In genomic region chr2:171149539-171149938, GRCh38 we compare ENCODE assay signal across 17 cellular contexts. TPM values are rescaled to one million over a fixed set of nuclear protein-coding genes. Genes with fewer than 3 reads are reported as not detected.
DNase-seq lines count a peak whose midpoint lies in the region; ATAC-seq and TF ChIP-seq lines count a peak whose summit lies in the region.
"Had no signal": no experiment of that assay in that cellular context is flagged by ENCODE, and none has a peak within 500 bp of the region (broad histone marks: within the 10 kb centered on the region; RNA-seq: fewer than 3 reads in every experiment).

No MANE protein-coding gene starts in this region.

- peaks cover 59% of the 10 kb centered on the region for H3K4me1 Mint-ChIP-seq in CD14-positive monocyte
- peaks cover 66% of the 10 kb centered on the region for H3K4me1 Mint-ChIP-seq in T-helper 17 cell
- H3K4me1 Mint-ChIP-seq in memory B cell = peaks cover 60% of the 10 kb centered on the region
- H3K4me1 Mint-ChIP-seq in stimulated activated naive B cell treated with anti-CD40 and anti-IgM and Interleukin-4, amounts not matched to agents 10 μg/mL and 1 μg/mL and 100 μg/mL, for 72 hours = peaks cover 42 to 85% of the 10 kb centered on the region in 2 donors

- H3K27ac Mint-ChIP-seq in CD14-positive monocyte (peak overlapping the region in 4 of 7 donors; percentile 12 to 85 (median 31)), T-helper 17 cell (peak overlapping the region; percentile 90), memory B cell (peak overlapping the region; percentile 7)
- peak overlapping the region; percentile 85 for H3K27ac Mint-ChIP-seq in stimulated activated naive B cell treated with anti-CD40 and anti-IgM and Interleukin-4, amounts not matched to agents 10 μg/mL and 1 μg/mL and 100 μg/mL, for 72 hours
- H3K27ac Mint-ChIP-seq: GM23338 had no signal

- no peak for TF ChIP-seq CTCF in CD14-positive monocyte (IDR thresholded peaks at IDR 0.05)

- intact Hi-C loops in CD14-positive monocyte (cut with micrococcal nuclease) = no loop called here

- H3K4me3 Mint-ChIP-seq in CD14-positive monocyte (no peak overlapping the region), T-helper 17 cell (peak overlapping the region; percentile 42), memory B cell (no peak overlapping the region)
- no peak overlapping the region for H3K4me3 Mint-ChIP-seq in stimulated activated naive B cell treated with anti-CD40 and anti-IgM and Interleukin-4, amounts not matched to agents 10 μg/mL and 1 μg/mL and 100 μg/mL, for 72 hours
- H3K4me3 Mint-ChIP-seq: GM23338 had no signal

- peaks cover 0 to 3% of the 10 kb centered on the region in 2 donors for H3K36me3 Mint-ChIP-seq in CD14-positive monocyte
- no peaks in the 10 kb centered on the region for H3K36me3 Mint-ChIP-seq in T-helper 17 cell (ENCODE audit: low read depth)
- peaks cover 7% of the 10 kb centered on the region for H3K36me3 Mint-ChIP-seq in memory B cell
- H3K36me3 Mint-ChIP-seq in stimulated activated naive B cell treated with anti-CD40 and anti-IgM and Interleukin-4, amounts not matched to agents 10 μg/mL and 1 μg/mL and 100 μg/mL, for 72 hours = peaks cover 16 to 25% of the 10 kb centered on the region in 2 donors
- H3K36me3 Mint-ChIP-seq: IgD-negative memory B cell had no signal

- no peaks in the 10 kb centered on the region for H3K9me3 ChIP-seq in T-helper 17 cell (ENCODE audit: control insufficient read depth, low read length, poor library complexity, severe bottlenecking)
- H3K9me3 ChIP-seq: HAP-1, Peyer's patch had no signal

- ATAC-seq in T-helper 17 cell = no peak
- ATAC-seq in memory B cell (ENCODE audit: low read depth) = no peak
- no peak for ATAC-seq in stimulated activated naive B cell treated with anti-CD40 and anti-IgM and Interleukin-4, amounts not matched to agents 10 μg/mL and 1 μg/mL and 100 μg/mL, for 72 hours (replicated peaks)
- ATAC-seq: GM23338, SK-N-SH treated with all-trans-retinoic acid at 6 μM for 48 hours had no signal

- H3K9me3 Mint-ChIP-seq in CD14-positive monocyte (no peaks in the 10 kb centered on the region), memory B cell (no peaks in the 10 kb centered on the region)
- peaks cover 0 to 5% of the 10 kb centered on the region in 2 donors for H3K9me3 Mint-ChIP-seq in stimulated activated naive B cell treated with anti-CD40 and anti-IgM and Interleukin-4, amounts not matched to agents 10 μg/mL and 1 μg/mL and 100 μg/mL, for 72 hours
- H3K9me3 Mint-ChIP-seq: GM23338, IgD-negative memory B cell had no signal

- H3K27me3 Mint-ChIP-seq in CD14-positive monocyte (ENCODE audit: low read depth in 3 of 3) = peaks cover 0 to 2% (median 0%) of the 10 kb centered on the region in 3 donors
- H3K27me3 Mint-ChIP-seq in T-helper 17 cell = no peaks in the 10 kb centered on the region
- H3K27me3 Mint-ChIP-seq in memory B cell = no peaks in the 10 kb centered on the region
- H3K27me3 Mint-ChIP-seq in stimulated activated naive B cell treated with anti-CD40 and anti-IgM and Interleukin-4, amounts not matched to agents 10 μg/mL and 1 μg/mL and 100 μg/mL, for 72 hours = no peaks in the 10 kb centered on the region
- H3K27me3 Mint-ChIP-seq: IgD-negative memory B cell had no signal

- DNase-seq in CD14-positive monocyte (ENCODE audit: low spot score) = no peak
- DNase-seq in T-helper 17 cell = no peak
- DNase-seq in memory B cell (ENCODE audit: low spot score in 2 of 2) = no peak
- DNase-seq in stimulated activated naive B cell treated with anti-CD40 and anti-IgM and Interleukin-4, amounts not matched to agents 10 μg/mL and 1 μg/mL and 100 μg/mL, for 72 hours = no peak
- no peak for DNase-seq in effector CD8-positive, alpha-beta T cell (lab: John Stamatoyannopoulos, UW)
- DNase-seq in 8988T = no peak
- DNase-seq in activated CD4-positive, CD25-positive, alpha-beta regulatory T cell treated with anti-CD3 and anti-CD28 coated beads, Interleukin-2, amount 50 U/mL, for 72 hours = no peak
- DNase-seq: DMS79, Karpas-422, NCI-H1694 treated with DMSO at 0.1 percent for 48 hours, NCI-H446, NCI-H526, Peyer's patch had no signal

RNA-seq across cellular contexts. Expression of gene TLK1, which starts 11.2 kb away (rescaled TPM):
- polyA plus RNA-seq in CD14-positive monocyte = 10 to 100 TPM in 1 of 2 donors, 1 to 10 TPM in 1; 6.3 to 20.0 TPM
- 100 to 1,000 TPM; 147 to 193 TPM for total RNA-seq in T-helper 17 cell

Comparison
In these comparisons a context has a peak if more than half of its experiments do, and no peak if none do; other contexts are left out.
1. H3K27ac Mint-ChIP-seq: peak in every context shown above with its lines; median percentile 90 in T-helper 17 cell; 85 in stimulated activated naive B cell treated with anti-CD40 and anti-IgM and Interleukin-4, amounts not matched to agents 10 μg/mL and 1 μg/mL and 100 μg/mL, for 72 hours; 31 in CD14-positive monocyte; 7 in memory B cell.